Comparison of ENCODE assay signal across 13 cellular contexts in genomic region chr5:119470105-119470763, GRCh38. TPM values are rescaled to one million over a fixed set of nuclear protein-coding genes. Genes with fewer than 3 reads are reported as not detected.
DNase-seq lines count a peak whose midpoint lies in the region; ATAC-seq, FAIRE-seq and TF ChIP-seq lines count a peak whose summit lies in the region.
"Had no signal": no experiment of that assay in that cellular context is flagged by ENCODE, and none has a peak within 500 bp of the region (broad histone marks: within the 10 kb centered on the region; RNA-seq: fewer than 3 reads in every experiment).

No MANE protein-coding gene starts in this region.

- peak; percentile 77 for FAIRE-seq in GM12891 (lab: Jason Lieb, UNC)
- FAIRE-seq in K562 (lab: Jason Lieb, UNC), result no peak

- no peaks in the 10 kb centered on the region for H3K27me3 Mint-ChIP-seq in T-cell
- H3K27me3 Mint-ChIP-seq: CD4-positive, alpha-beta T cell had no signal

- H3K4me2 ChIP-seq in K562 (ENCODE audit: insufficient read depth, low read length) (no peak overlapping the region), hepatocyte (no peak overlapping the region)

- H3K4me3 ChIP-seq in K562 (no peak overlapping the region), hepatocyte (no peak overlapping the region)
- H3K4me3 ChIP-seq: coronary artery, GM23248, heart right ventricle, SK-N-MC had no signal

- TF ChIP-seq CTCF in K562 (IDR thresholded peaks at IDR 0.05 in 2 of 3, conservative IDR thresholded peaks at IDR 0.05 in 1 of 3; ENCODE audit: insufficient read depth in 2 of 3, low read depth in 1 of 3, low read length in 3 of 3), result no peak
- TF ChIP-seq CTCF in hepatocyte (IDR thresholded peaks at IDR 0.05; ENCODE audit: poor library complexity), result no peak

- intact Hi-C loops in K562 (cut with micrococcal nuclease), result loop anchor here (10.0 kb wide), 1 partner anchor 165 kb away; no protein-coding TSS in a partner anchor

- H3K27me3 ChIP-seq in K562 (ENCODE audit: control insufficient read depth in 2 of 2, insufficient read depth in 2 of 2, low read length in 2 of 2), result no peaks in the 10 kb centered on the region
- no peaks in the 10 kb centered on the region for H3K27me3 ChIP-seq in hepatocyte
- H3K27me3 ChIP-seq: heart right ventricle had no signal

- no peak for TF ChIP-seq RAD21 in K562 (CRISPR knock-in tag; conservative IDR thresholded peaks at IDR 0.05 in 1 of 2, IDR thresholded peaks at IDR 0.05 in 1 of 2)

- POLR2A ChIA-PET in K562 (lab: Yijun Ruan, JAX), result interaction anchor here (1.2 kb wide), 1 partner anchor 18 kb away, joined by 3 read pairs; the partner anchor contains the start of gene HSD17B4
- POLR2A ChIA-PET in T-cell (lab: Charles Lee), result no interaction called here

- no TSS peak for BruUV-seq in K562 (replicated peaks; lab: Mats Ljungman, UMichigan)

- H3K9me3 ChIP-seq in K562 (replicated peaks; ENCODE audit: control insufficient read depth, insufficient read depth, low read depth, low read length) (no peaks in the 10 kb centered on the region), hepatocyte (ENCODE audit: low read depth) (peaks cover 9% of the 10 kb centered on the region)

- H3K36me3 ChIP-seq in K562 (ENCODE audit: control insufficient read depth, insufficient read depth, low read length), result peaks cover 3% of the 10 kb centered on the region; the same call in 2 of the 3 replicates
- no peaks in the 10 kb centered on the region for H3K36me3 ChIP-seq in hepatocyte (replicated peaks; ENCODE audit: insufficient read depth, low read depth)

- H3K4me3 Mint-ChIP-seq in T-cell, result no peak overlapping the region
- H3K4me3 Mint-ChIP-seq: CD4-positive, alpha-beta T cell had no signal

- H3K27ac ChIP-seq in K562 (ENCODE audit: extremely low read depth, low read depth, low read length), result no peak overlapping the region
- no peak overlapping the region for H3K27ac ChIP-seq in hepatocyte
- H3K27ac ChIP-seq: coronary artery, GM23248, heart right ventricle, SK-N-MC had no signal

- peaks cover 71% of the 10 kb centered on the region for H3K36me3 Mint-ChIP-seq in T-cell

- no peak overlapping the region for H3K27ac Mint-ChIP-seq in T-cell
- H3K27ac Mint-ChIP-seq: CD4-positive, alpha-beta T cell had no signal

- peaks cover 3% of the 10 kb centered on the region; the same call in 1 of the 3 replicates for H3K79me2 ChIP-seq in K562 (ENCODE audit: control insufficient read depth, insufficient read depth, low read length)
- peaks cover 76% of the 10 kb centered on the region for H3K79me2 ChIP-seq in hepatocyte

- CTCF ChIA-PET in K562 (lab: Yijun Ruan, JAX; ENCODE audit: low intra/inter-chr PET ratio), result no interaction called here
- CTCF ChIA-PET in T-cell (lab: Charles Lee), result interaction anchor here in 1 of 2 donors (0.6 to 0.7 kb wide), 2 partner anchors 15 to 21 kb away, joined by 3 read pairs; no protein-coding TSS in a partner anchor

- 49% methylated on average over 3 of the region's 3 CpGs for WGBS in K562 (ENCODE audit: insufficient coverage, low coverage, missing lambda C conversion rate)
- WGBS in hepatocyte (ENCODE audit: low lambda C conversion rate, missing lambda C conversion rate), result 86% methylated on average over 3 of the region's 3 CpGs

- H3K9me1 ChIP-seq in K562 (ENCODE audit: control insufficient read depth, insufficient read depth, low read length), result no peaks in the 10 kb centered on the region

- H3K4me1 ChIP-seq in K562 (replicated peaks in 1 of 2; ENCODE audit: control insufficient read depth in 2 of 2, insufficient read depth in 2 of 2, low read length in 2 of 2), result no peaks in the 10 kb centered on the region
- no peaks in the 10 kb centered on the region for H3K4me1 ChIP-seq in hepatocyte (ENCODE audit: insufficient read depth)

- no peak for TF ChIP-seq POLR2A in GM12891 (IDR thresholded peaks at IDR 0.05; ENCODE audit: low read depth, low read length)
- no peak for TF ChIP-seq POLR2A in K562 (conservative IDR thresholded peaks at IDR 0.05)

- H3K9me2 ChIP-seq in hepatocyte (replicated peaks; ENCODE audit: insufficient read depth), result no peaks in the 10 kb centered on the region

- no peak overlapping the region for H3K9ac ChIP-seq in K562 (ENCODE audit: insufficient read depth in 1 of 2, low read depth in 2 of 2, low read length in 2 of 2)
- H3K9ac ChIP-seq: GM23248 had no signal

- peaks cover 11 to 35% (median 20%) of the 10 kb centered on the region in 3 donors for H3K9me3 Mint-ChIP-seq in T-cell

- H4K20me1 ChIP-seq in K562 (replicated peaks; ENCODE audit: control insufficient read depth, insufficient read depth, low read length), result no peaks in the 10 kb centered on the region
- H4K20me1 ChIP-seq in hepatocyte (ENCODE audit: insufficient read depth, poor library complexity, severe bottlenecking), result no peaks in the 10 kb centered on the region

- ATAC-seq in GM19463 (IDR thresholded peaks at IDR 0.05; ENCODE audit: unreplicated experiment) (peak; percentile 86), HG03066 (IDR thresholded peaks at IDR 0.05; ENCODE audit: low read depth, unreplicated experiment) (peak; percentile 55), K562 (no peak), T-cell (replicated peaks in 1 of 4) (no peak)

- no peak for TF ChIP-seq EP300 in K562 (IDR thresholded peaks at IDR 0.05; ENCODE audit: low read length)

- H2AFZ ChIP-seq in K562 (ENCODE audit: low read depth, low read length) (no peak overlapping the region), hepatocyte (no peak overlapping the region)

- in situ Hi-C loops in K562 (cut with MboI), result no loop called here

- peaks cover 18 to 32% (median 27%) of the 10 kb centered on the region in 3 donors for H3K4me1 Mint-ChIP-seq in T-cell

- DNase-seq in GM12891 (ENCODE audit: insufficient read length, low spot score) (no peak), K562 (ENCODE audit: extremely low read depth in 1 of 4, low spot score in 3 of 4) (no peak), T-cell (no peak), hepatocyte (ENCODE audit: low spot score) (no peak), HPDE6-E6E7 (ENCODE audit: extremely low spot score) (no peak), SKM-1 (lab: John Stamatoyannopoulos, UW; ENCODE audit: unreplicated experiment) (no peak)
- DNase-seq: CD4-positive, alpha-beta T cell; heart right ventricle had no signal

TF ChIP-seq in GM12891, 5 proteins besides CTCF, POLR2A, EP300 and RAD21:
- TF ChIP-seq POLR2AphosphoS5 (IDR thresholded peaks at IDR 0.05; ENCODE audit: low read depth, low read length), result no peak
- peak; percentile 78 for TF ChIP-seq SPI1 (IDR thresholded peaks at IDR 0.05; ENCODE audit: low read depth, low read length)
- no peak for TF ChIP-seq TAF1 (IDR thresholded peaks at IDR 0.05; ENCODE audit: low read depth, low read length)
- no peak for TF ChIP-seq POU2F2 (IDR thresholded peaks at IDR 0.05; ENCODE audit: low read depth, low read length)

TF ChIP-seq in K562, 482 proteins besides CTCF, POLR2A, EP300 and RAD21:
- no peak for TF ChIP-seq RNF219 (CRISPR knock-in tag; IDR thresholded peaks at IDR 0.05)
- TF ChIP-seq ATF2 (CRISPR knock-in tag; IDR thresholded peaks at IDR 0.05), result 0 out of 2 replicates have a peak, but pooled peaks have one; percentile 22
- no peak for TF ChIP-seq THRAP3 (IDR thresholded peaks at IDR 0.05; ENCODE audit: borderline replicate concordance)

RNA-seq across cellular contexts. Expression of gene HSD17B4, which starts 17.9 kb away (rescaled TPM):
- 51.6 TPM for polyA plus RNA-seq in GM12891 (2012; ENCODE audit: low read depth, missing spikeins)
- 60.9 and 67.5 TPM in 2 replicates for total RNA-seq in K562 (2011; cell fraction: chromatin; rRNA removed; ENCODE audit: low replicate concordance)
- 23.5 and 28.4 TPM in 2 replicates for total RNA-seq in K562 (2011; cell fraction: nucleolus; rRNA removed)
- 32.8 and 46.1 TPM in 2 replicates for total RNA-seq in K562 (2011; cell fraction: nucleoplasm; rRNA removed)
- total RNA-seq in K562 (2014; rRNA removed), result 82.1 and 120 TPM in 2 replicates
- 108 and 110 TPM in 2 replicates for total RNA-seq in K562 (2014; rRNA removed; fragmentation: Illumina TruSeq; extraction: Trizol)
- total RNA-seq in K562 (2015; rRNA removed; fragmentation: Illumina TruSeq; extraction: Trizol), result 91.4 and 94.6 TPM in 2 replicates
- 109 and 114 TPM in 2 replicates for total RNA-seq in K562 (2021)
- 157 and 187 TPM in 2 replicates for polyA plus RNA-seq in K562 (2011; rRNA removed)
- 64.0 and 120 TPM in 2 replicates for polyA plus RNA-seq in K562 (2011; cell fraction: cytosol; rRNA removed)
- 85.1 and 121 TPM in 2 replicates for polyA plus RNA-seq in K562 (2011; cell fraction: nucleus; rRNA removed)
- polyA plus RNA-seq in K562 (2012), result 93.3 and 132 TPM in 2 replicates
- polyA plus RNA-seq in K562 (2014; fragmentation: Illumina TruSeq; extraction: Trizol), result 95.4 and 119 TPM in 2 replicates
- polyA plus RNA-seq in K562 (2014; fragmentation: Nextera tagmentation; extraction: Ambion mirVana), result 10 to 100 TPM; 50.6 to 60.9 TPM
- polyA plus RNA-seq in K562 (2014; rRNA removed), result 72.5 and 76.2 TPM in 2 replicates
- 200 and 211 TPM in 2 replicates for polyA minus RNA-seq in K562 (2011; rRNA and poly(A)+ RNA removed)
- polyA minus RNA-seq in K562 (2011; cell fraction: cytosol; rRNA and poly(A)+ RNA removed), result 69.9 and 88.9 TPM in 2 replicates
- polyA minus RNA-seq in K562 (2011; cell fraction: nucleus; rRNA and poly(A)+ RNA removed), result 47.1 and 79.5 TPM in 2 replicates
- total RNA-seq in T-cell, result 10 to 100 TPM; 32.1 to 79.6 (median 54.0) TPM
- total RNA-seq in hepatocyte, result 236 and 281 TPM in 2 replicates
- 155 and 208 TPM in 2 replicates for polyA plus RNA-seq in hepatocyte

Comparison
In these comparisons a context has a peak if more than half of its experiments do, and no peak if none do; other contexts are left out.
1. ATAC-seq: peak in GM19463 (single experiment) and HG03066 (single experiment); none in K562 (single experiment) and T-cell (0 of 4).